8 cellular contexts compared by ENCODE assay signal in the genomic region with DNA sequence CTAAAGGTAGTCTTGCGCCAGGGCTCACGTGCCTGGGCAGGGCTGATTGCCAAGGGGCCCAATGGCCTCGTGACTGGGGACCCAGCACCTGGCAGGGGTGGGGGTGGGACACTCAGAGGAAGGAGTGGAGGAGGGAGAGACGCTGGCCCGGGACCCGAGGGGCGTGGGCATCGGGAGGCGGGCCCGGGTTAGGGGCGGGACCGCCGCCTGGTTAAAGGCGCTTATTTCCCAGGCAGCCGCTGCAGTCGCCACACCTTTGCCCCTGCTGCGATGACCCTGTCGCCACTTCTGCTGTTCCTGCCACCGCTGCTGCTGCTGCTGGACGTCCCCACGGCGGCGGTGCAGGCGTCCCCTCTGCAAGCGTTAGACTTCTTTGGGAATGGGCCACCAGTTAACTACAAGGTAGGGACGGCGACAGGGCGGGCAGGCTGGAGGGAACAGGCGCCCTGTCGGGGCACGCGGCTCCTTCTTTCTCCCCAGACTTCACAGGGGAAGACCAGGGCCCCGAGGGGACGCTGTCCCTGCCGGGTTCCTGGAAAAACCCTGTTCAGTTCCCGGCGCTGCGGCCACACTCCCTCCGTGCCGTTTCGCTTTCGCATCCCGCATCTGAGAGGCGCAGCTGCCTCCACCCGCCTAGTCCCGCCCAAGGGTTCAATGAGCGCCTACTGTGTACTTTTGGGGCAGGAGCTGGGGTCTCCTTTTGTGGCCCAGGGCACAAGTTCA. TPM values are rescaled to one million over a fixed set of nuclear protein-coding genes. Genes with fewer than 3 reads are reported as not detected.
A peak's percentile ranks its signal among the peaks of the same experiment; 100 is the strongest.
DNase-seq lines count a peak whose midpoint lies in the region; ATAC-seq and TF ChIP-seq lines count a peak whose summit lies in the region.

A gene (plus strand): TSS at position 242 of the 723 bp plus-strand sequence. CDS start 29 bp downstream, at position 271.

- H3K27ac Mint-ChIP-seq in naive thymus-derived CD4-positive, alpha-beta T cell, result peak within 1 kb of the TSS; percentile 62 to 89 (median 79)

- DNase-seq in NCI-H69 (lab: John Stamatoyannopoulos, UW) (peak; percentile 92), esophagus muscularis mucosa (ENCODE audit: extremely low spot score) (no peak), transverse colon (peak; percentile 88)
- DNase-seq in activated CD8-positive, alpha-beta memory T cell treated with anti-CD3 and anti-CD28 coated beads, Interleukin-2, amount 50 U/mL, for 4 hours, result peak; percentile 58
- peak in 8 of 9 donors; percentile 41 to 76 (median 52) for DNase-seq in naive thymus-derived CD4-positive, alpha-beta T cell

- ATAC-seq in GM18502 (IDR thresholded peaks at IDR 0.05; ENCODE audit: poor library complexity, unreplicated experiment) (peak; percentile 53), HG02981 (IDR thresholded peaks at IDR 0.05; ENCODE audit: unreplicated experiment) (peak; percentile 42)
- ATAC-seq in naive thymus-derived CD4-positive, alpha-beta T cell, result peak; percentile 79

- POLR2A ChIA-PET in naive thymus-derived CD4-positive, alpha-beta T cell (lab: Charles Lee), result interaction anchor here (0.7 to 1.6 kb wide), 4 partner anchors 19 to 149 kb away, joined by 3 to 11 read pairs (median 4); a partner anchor contains a TSS

- H3K4me3 ChIP-seq in ACC112 (ENCODE audit: low read depth, low read length), result peak within 1 kb of the TSS; percentile 84
- H3K4me3 ChIP-seq in esophagus muscularis mucosa, result peak within 1 kb of the TSS; percentile 63 to 83 (median 72)
- peak within 1 kb of the TSS; percentile 78 for H3K4me3 ChIP-seq in naive thymus-derived CD4-positive, alpha-beta T cell (ENCODE audit: low read length)
- H3K4me3 ChIP-seq in transverse colon, result peak within 1 kb of the TSS; percentile 48 to 86 (median 64)

- no peaks in the 10 kb centered on the region for H3K27me3 ChIP-seq in ACC112 (ENCODE audit: insufficient read depth, low read length)
- H3K27me3 ChIP-seq in esophagus muscularis mucosa, result no peaks in the 10 kb centered on the region
- no peaks in the 10 kb centered on the region for H3K27me3 ChIP-seq in naive thymus-derived CD4-positive, alpha-beta T cell (ENCODE audit: control insufficient read depth in 2 of 2, insufficient read depth in 2 of 2, low read length in 2 of 2)
- no peaks in the 10 kb centered on the region for H3K27me3 ChIP-seq in transverse colon

- H3K4me1 ChIP-seq in ACC112 (ENCODE audit: control insufficient read depth, insufficient read depth, low read length, unreplicated experiment) (peaks cover 7% of the 10 kb centered on the region), esophagus muscularis mucosa (peaks cover 15 to 34% (median 26%) of the 10 kb centered on the region in 4 donors), transverse colon (peaks cover 4 to 27% (median 18%) of the 10 kb centered on the region in 4 donors)
- H3K4me1 ChIP-seq in naive thymus-derived CD4-positive, alpha-beta T cell (ENCODE audit: control insufficient read depth in 2 of 2, insufficient read depth in 2 of 2, low read length in 2 of 2), result peaks cover 5 to 13% of the 10 kb centered on the region in 2 donors

- CTCF ChIA-PET in naive thymus-derived CD4-positive, alpha-beta T cell (lab: Charles Lee), result interaction anchor here (0.6 to 0.9 kb wide), 6 partner anchors 12 to 528 kb away, joined by 3 read pairs; no protein-coding TSS in a partner anchor

- H3K36me3 ChIP-seq in ACC112 (ENCODE audit: insufficient read depth, low read length) (no peaks in the 10 kb centered on the region; the same call in 1 of the 2 replicates), esophagus muscularis mucosa (peaks cover 6 to 14% (median 12%) of the 10 kb centered on the region in 4 donors), transverse colon (no peaks in the 10 kb centered on the region)
- peaks cover 0 to 8% (median 0%) of the 10 kb centered on the region in 3 experiments for H3K36me3 ChIP-seq in naive thymus-derived CD4-positive, alpha-beta T cell (ENCODE audit: control insufficient read depth in 2 of 3, insufficient read depth in 3 of 3, low read length in 3 of 3)

- H3K9me3 ChIP-seq in esophagus muscularis mucosa (no peaks in the 10 kb centered on the region), transverse colon (no peaks in the 10 kb centered on the region)
- H3K9me3 ChIP-seq in naive thymus-derived CD4-positive, alpha-beta T cell (ENCODE audit: control insufficient read depth in 2 of 3, low read length in 3 of 3), result no peaks in the 10 kb centered on the region

- intact Hi-C loops in esophagus muscularis mucosa (cut with DNase I) (no loop called here), transverse colon (cut with DNase I; ENCODE audit: low total_unique reads) (no loop called here)
- intact Hi-C loops in naive thymus-derived CD4-positive, alpha-beta T cell (cut with micrococcal nuclease), result loop anchor here (1.0 to 2.0 kb wide), 4 partner anchors 12 to 173 kb away; a partner anchor contains a TSS

- WGBS in esophagus muscularis mucosa, result 0% methylated on average over 31 of the region's 47 CpGs
- 0% methylated on average over 30 of the region's 47 CpGs; no CpG with 5 or more reads in 1 of the 2 donors for WGBS in transverse colon (ENCODE audit: low coverage in 1 of 2), 2 donors

- no peaks in the 10 kb centered on the region for H3K27me3 Mint-ChIP-seq in naive thymus-derived CD4-positive, alpha-beta T cell

- TF ChIP-seq POLR2A in esophagus muscularis mucosa (IDR thresholded peaks at IDR 0.05; ENCODE audit: low read depth) (peak; percentile 31), transverse colon (IDR thresholded peaks at IDR 0.05) (peak; percentile 85)

- H3K4me1 Mint-ChIP-seq in naive thymus-derived CD4-positive, alpha-beta T cell, result peaks cover 0 to 29% (median 10%) of the 10 kb centered on the region in 7 donors

- in situ Hi-C loops in transverse colon (cut with MboI; ENCODE audit: low pct_ligation_motif_present in 1 of 4, low pct_unique_long_range_greater_than_20kb in 1 of 4, low sequenced_read_pairs in 3 of 4), result no loop called here

- H3K4me3 Mint-ChIP-seq in naive thymus-derived CD4-positive, alpha-beta T cell, result peak within 1 kb of the TSS; percentile 84 to 94 (median 90)

- no peaks in the 10 kb centered on the region for H3K79me2 ChIP-seq in ACC112 (ENCODE audit: control insufficient read depth, insufficient read depth, low read length, unreplicated experiment)

- H3K27ac ChIP-seq in ACC112 (ENCODE audit: low read depth, low read length) (no peak within 1 kb of the TSS), esophagus muscularis mucosa (replicated peaks in 1 of 4) (peak within 1 kb of the TSS; percentile 29 to 72 (median 60)), transverse colon (peak within 1 kb of the TSS; percentile 74 to 87 (median 84))
- peak within 1 kb of the TSS; percentile 67 for H3K27ac ChIP-seq in naive thymus-derived CD4-positive, alpha-beta T cell (ENCODE audit: low read depth, low read length)

- peaks cover 0 to 21% (median 0%) of the 10 kb centered on the region in 5 donors for H3K36me3 Mint-ChIP-seq in naive thymus-derived CD4-positive, alpha-beta T cell

- TF ChIP-seq EP300 in esophagus muscularis mucosa (IDR thresholded peaks at IDR 0.05) (no peak), transverse colon (IDR thresholded peaks at IDR 0.05; ENCODE audit: low read depth) (no peak)

- no peaks in the 10 kb centered on the region for H3K9me3 Mint-ChIP-seq in naive thymus-derived CD4-positive, alpha-beta T cell

- peak within 1 kb of the TSS; percentile 54 for H2AFZ ChIP-seq in ACC112 (ENCODE audit: low read length, unreplicated experiment)

- TF ChIP-seq CTCF in esophagus muscularis mucosa (IDR thresholded peaks at IDR 0.05), result no peak
- TF ChIP-seq CTCF in transverse colon (IDR thresholded peaks at IDR 0.05), result no peak

RNA-seq across cellular contexts. Expression of the gene that starts here (rescaled TPM):
- 10 to 100 TPM; 22.4 to 92.8 (median 42.9) TPM for total RNA-seq in esophagus muscularis mucosa
- 100 to 1,000 TPM in 2 of 5 experiments, 10 to 100 TPM in 3; 51.3 to 514 (median 59.5) TPM for total RNA-seq in naive thymus-derived CD4-positive, alpha-beta T cell
- 1 to 10 TPM; 6.7 to 7.6 TPM for polyA plus RNA-seq in naive thymus-derived CD4-positive, alpha-beta T cell
- 10 to 100 TPM in 3 of 4 donors, 1 to 10 TPM in 1; 10.0 to 50.8 (median 32.8) TPM for total RNA-seq in transverse colon

Comparison
In these comparisons a context has a peak if more than half of its experiments do, and no peak if none do; other contexts are left out.
1. intact Hi-C loops: an anchor here in naive thymus-derived CD4-positive, alpha-beta T cell (1.0 to 2.0 kb wide); none called in esophagus muscularis mucosa and transverse colon.